Comparison of ENCODE assay signal across 3 cellular contexts in genomic region chr1:42108309-42108708, GRCh38. TPM values are rescaled to one million over a fixed set of nuclear protein-coding genes. Genes with fewer than 3 reads are reported as not detected.
"Had no signal": no experiment of that assay in that cellular context is flagged by ENCODE, and none has a peak within 500 bp of the region (broad histone marks: within the 10 kb centered on the region; RNA-seq: fewer than 3 reads in every experiment).

No MANE protein-coding gene starts in this region.

- H3K4me3 ChIP-seq: GM12878 had no signal

- DNase-seq: GDM1, GF-D8 had no signal

RNA-seq across cellular contexts. Expression of gene GUCA2B, which starts 44.9 kb away (rescaled TPM):
- polyA plus RNA-seq: GM12878 had no signal

RNA-seq across cellular contexts. Expression of gene GUCA2A, which starts 56.2 kb away (rescaled TPM):
- polyA plus RNA-seq: GM12878 had no signal
